Comparison of ENCODE assay signal across 13 cellular contexts in the genomic region with DNA sequence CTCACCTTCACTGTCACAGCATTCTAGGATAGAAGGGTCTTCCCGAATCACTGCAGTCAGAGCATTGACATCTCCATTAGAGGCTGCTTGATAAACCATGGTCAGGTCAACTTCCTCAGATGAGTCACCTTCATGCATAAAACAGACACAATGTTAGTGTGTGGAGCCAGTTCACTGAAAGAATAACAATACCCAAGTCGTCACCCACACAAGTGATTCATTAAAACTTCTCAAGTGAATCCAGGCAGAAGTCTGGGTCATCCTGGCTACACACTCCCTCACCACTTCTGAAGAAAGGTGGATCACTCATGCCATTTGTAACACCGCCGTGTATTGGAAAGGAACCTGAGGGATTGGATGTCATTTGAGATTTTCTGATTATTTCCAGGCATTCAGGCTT. TPM values are rescaled to one million over a fixed set of nuclear protein-coding genes. Genes with fewer than 3 reads are reported as not detected.
DNase-seq lines count a peak whose midpoint lies in the region; ATAC-seq, FAIRE-seq and TF ChIP-seq lines count a peak whose summit lies in the region.
"Had no signal": no experiment of that assay in that cellular context is flagged by ENCODE, and none has a peak within 500 bp of the region (broad histone marks: within the 10 kb centered on the region; RNA-seq: fewer than 3 reads in every experiment).

No MANE protein-coding gene starts in this region.

- peak overlapping the region; percentile 29 for H4K8ac ChIP-seq in mesenchymal stem cell (ENCODE audit: low read length)

- peak overlapping the region; percentile 29 to 51 for H3K4ac ChIP-seq in mesenchymal stem cell (ENCODE audit: low read depth in 1 of 2, low read length in 2 of 2)

- no peak overlapping the region for H3K4me2 ChIP-seq in K562 (ENCODE audit: insufficient read depth, low read length)
- no peak overlapping the region for H3K4me2 ChIP-seq in mesenchymal stem cell (ENCODE audit: low read length, poor library complexity, severe bottlenecking)
- H3K4me2 ChIP-seq: neural progenitor cell had no signal

- no peaks in the 10 kb centered on the region for H3K4me1 Mint-ChIP-seq in activated naive CD4-positive, alpha-beta T cell treated with anti-CD3 and anti-CD28 coated beads, Interleukin-2, amount 10 ng/mL, durations not matched to agents 7 days and 5 days
- H3K4me1 Mint-ChIP-seq: central memory CD8-positive, alpha-beta T cell had no signal

- H3K79me2 ChIP-seq in K562 (ENCODE audit: control insufficient read depth, insufficient read depth, low read length), result no peaks in the 10 kb centered on the region

- no peak overlapping the region for H2BK5ac ChIP-seq in mesenchymal stem cell (ENCODE audit: low read depth, low read length, poor library complexity, severe bottlenecking)

- no peaks in the 10 kb centered on the region for H3K79me1 ChIP-seq in mesenchymal stem cell (replicated peaks; ENCODE audit: low read length, poor library complexity, severe bottlenecking)

- H3K9ac ChIP-seq in K562 (ENCODE audit: insufficient read depth in 1 of 2, low read depth in 2 of 2, low read length in 2 of 2) (no peak overlapping the region), mesenchymal stem cell (ENCODE audit: low read length) (no peak overlapping the region)
- H3K9ac ChIP-seq: neural progenitor cell had no signal

- in situ Hi-C loops in K562 (cut with MboI), result no loop called here

- no peak for TF ChIP-seq CTCF in K562 (IDR thresholded peaks at IDR 0.05 in 2 of 3, conservative IDR thresholded peaks at IDR 0.05 in 1 of 3; ENCODE audit: insufficient read depth in 2 of 3, low read depth in 1 of 3, low read length in 3 of 3)

- POLR2A ChIA-PET in K562 (lab: Yijun Ruan, JAX), result no interaction called here

- no peak overlapping the region for H2AK5ac ChIP-seq in mesenchymal stem cell (ENCODE audit: low read length, severe bottlenecking)

- H3K27ac ChIP-seq in K562 (ENCODE audit: extremely low read depth, low read depth, low read length), result no peak overlapping the region
- no peak overlapping the region for H3K27ac ChIP-seq in mesenchymal stem cell (ENCODE audit: low read length, poor library complexity, severe bottlenecking)
- H3K27ac ChIP-seq: neural progenitor cell had no signal

- no peaks in the 10 kb centered on the region for H4K20me1 ChIP-seq in K562 (replicated peaks; ENCODE audit: control insufficient read depth, insufficient read depth, low read length)

- no peak overlapping the region for H3K4me3 ChIP-seq in K562
- no peak overlapping the region for H3K4me3 ChIP-seq in mesenchymal stem cell (ENCODE audit: insufficient read depth in 1 of 2, low read depth in 1 of 2, low read length in 2 of 2)
- H3K4me3 ChIP-seq: neural progenitor cell had no signal

- no peak overlapping the region for H3K27ac Mint-ChIP-seq in activated naive CD4-positive, alpha-beta T cell treated with anti-CD3 and anti-CD28 coated beads, Interleukin-2, amount 10 ng/mL, durations not matched to agents 7 days and 5 days
- H3K27ac Mint-ChIP-seq: neural progenitor cell had no signal

- H3K9me3 ChIP-seq in K562 (replicated peaks; ENCODE audit: control insufficient read depth, insufficient read depth, low read depth, low read length), result no peaks in the 10 kb centered on the region
- no peaks in the 10 kb centered on the region for H3K9me3 ChIP-seq in mesenchymal stem cell (ENCODE audit: control insufficient read depth, low read length)

- DNase-seq in CD1c-positive myeloid dendritic cell (ENCODE audit: extremely low spot score), result peak; percentile 88
- DNase-seq in HS-5 (ENCODE audit: low read depth), result peak; percentile 67
- DNase-seq in K562 (ENCODE audit: extremely low read depth in 1 of 4, low spot score in 3 of 4), result no peak
- peak; percentile 88 for DNase-seq in mesenchymal stem cell
- DNase-seq in amygdala (lab: John Stamatoyannopoulos, UW), result no peak
- no peak for DNase-seq in activated naive CD4-positive, alpha-beta T cell treated with anti-CD3 and anti-CD28 coated beads, Interleukin-2, amount 10 ng/mL, durations not matched to agents 7 days and 5 days
- DNase-seq: NCI-H146, SHP77 had no signal

- H3K9me3 Mint-ChIP-seq in activated naive CD4-positive, alpha-beta T cell treated with anti-CD3 and anti-CD28 coated beads, Interleukin-2, amount 10 ng/mL, durations not matched to agents 7 days and 5 days, result no peaks in the 10 kb centered on the region
- H3K9me3 Mint-ChIP-seq: central memory CD8-positive, alpha-beta T cell; neural progenitor cell had no signal

- no peak overlapping the region for H3K4me3 Mint-ChIP-seq in activated naive CD4-positive, alpha-beta T cell treated with anti-CD3 and anti-CD28 coated beads, Interleukin-2, amount 10 ng/mL, durations not matched to agents 7 days and 5 days
- H3K4me3 Mint-ChIP-seq: central memory CD8-positive, alpha-beta T cell; neural progenitor cell had no signal

- WGBS in K562 (ENCODE audit: insufficient coverage, low coverage, missing lambda C conversion rate), result 6% methylated on average over 4 of the region's 4 CpGs
- 14% methylated on average over 2 of the region's 4 CpGs for WGBS in mesenchymal stem cell

- CTCF ChIA-PET in K562 (lab: Yijun Ruan, JAX; ENCODE audit: low intra/inter-chr PET ratio), result no interaction called here
- CTCF ChIA-PET in activated naive CD4-positive, alpha-beta T cell treated with anti-CD3 and anti-CD28 coated beads, Interleukin-2, amount 10 ng/mL, durations not matched to agents 7 days and 5 days (lab: Charles Lee), result no interaction called here

- no peak overlapping the region for H3K23ac ChIP-seq in mesenchymal stem cell (ENCODE audit: low read length in 2 of 2)

- H3K4me1 ChIP-seq in K562 (replicated peaks in 1 of 2; ENCODE audit: control insufficient read depth in 2 of 2, insufficient read depth in 2 of 2, low read length in 2 of 2) (peaks cover 0 to 5% of the 10 kb centered on the region in 2 experiments; a peak in 2 of 5 replicates), mesenchymal stem cell (ENCODE audit: control insufficient read depth, insufficient read depth, low read depth, low read length) (peaks cover 7% of the 10 kb centered on the region)

- H3K27me3 Mint-ChIP-seq in activated naive CD4-positive, alpha-beta T cell treated with anti-CD3 and anti-CD28 coated beads, Interleukin-2, amount 10 ng/mL, durations not matched to agents 7 days and 5 days, result no peaks in the 10 kb centered on the region

- BruUV-seq in K562 (replicated peaks; lab: Mats Ljungman, UMichigan), result no TSS peak

- peak overlapping the region in 1 of 2 experiments; percentile 18 for H2BK12ac ChIP-seq in mesenchymal stem cell (ENCODE audit: low read length in 2 of 2)

- H2BK15ac ChIP-seq in mesenchymal stem cell (ENCODE audit: low read depth, poor library complexity, severe bottlenecking), result peak overlapping the region; percentile 26

- FAIRE-seq in K562 (lab: Jason Lieb, UNC), result peak; percentile 64
- FAIRE-seq: G401.6 had no signal

- no peak overlapping the region for H3K14ac ChIP-seq in mesenchymal stem cell (ENCODE audit: low read length in 2 of 2)

- no peak for TF ChIP-seq RAD21 in K562 (CRISPR knock-in tag; conservative IDR thresholded peaks at IDR 0.05 in 1 of 2, IDR thresholded peaks at IDR 0.05 in 1 of 2)

- no peak for TF ChIP-seq POLR2A in K562 (conservative IDR thresholded peaks at IDR 0.05)

- no peaks in the 10 kb centered on the region for H3K9me1 ChIP-seq in K562 (ENCODE audit: control insufficient read depth, insufficient read depth, low read length)

- H3K27me3 ChIP-seq in K562 (ENCODE audit: control insufficient read depth in 2 of 2, insufficient read depth in 2 of 2, low read length in 2 of 2) (peaks cover 3 to 11% of the 10 kb centered on the region in 2 experiments; a peak in 2 of 5 replicates), mesenchymal stem cell (ENCODE audit: control insufficient read depth in 1 of 2, insufficient read depth in 1 of 2, low read length in 2 of 2) (no peaks in the 10 kb centered on the region)
- H3K27me3 ChIP-seq: neural progenitor cell had no signal

- H3K36me3 ChIP-seq in K562 (ENCODE audit: control insufficient read depth, insufficient read depth, low read length) (no peaks in the 10 kb centered on the region), mesenchymal stem cell (ENCODE audit: control insufficient read depth in 1 of 2, insufficient read depth in 2 of 2, low read depth in 1 of 2, low read length in 2 of 2) (no peaks in the 10 kb centered on the region)
- H3K36me3 ChIP-seq: neural progenitor cell had no signal

- ATAC-seq in K562, result no peak
- ATAC-seq in HG03280 (IDR thresholded peaks at IDR 0.05; ENCODE audit: unreplicated experiment), result no peak
- ATAC-seq in GM21576 (IDR thresholded peaks at IDR 0.05; ENCODE audit: unreplicated experiment), result no peak

- intact Hi-C loops in K562 (cut with micrococcal nuclease), result no loop called here

- H4K91ac ChIP-seq in mesenchymal stem cell (ENCODE audit: low read length), result no peak overlapping the region

- peaks cover 2% of the 10 kb centered on the region for H3K36me3 Mint-ChIP-seq in activated naive CD4-positive, alpha-beta T cell treated with anti-CD3 and anti-CD28 coated beads, Interleukin-2, amount 10 ng/mL, durations not matched to agents 7 days and 5 days
- H3K36me3 Mint-ChIP-seq: neural progenitor cell had no signal

- H3K18ac ChIP-seq in mesenchymal stem cell (ENCODE audit: low read depth in 1 of 2, low read length in 2 of 2), result peak overlapping the region; percentile 10 to 11

- peak overlapping the region; percentile 11 for H2BK120ac ChIP-seq in mesenchymal stem cell (ENCODE audit: low read depth, low read length)

- H2AFZ ChIP-seq in K562 (ENCODE audit: low read depth, low read length), result no peak overlapping the region
- no peak overlapping the region for H2AFZ ChIP-seq in mesenchymal stem cell (ENCODE audit: low read depth, low read length)
- H2AFZ ChIP-seq: neural progenitor cell had no signal

- TF ChIP-seq EP300 in K562 (IDR thresholded peaks at IDR 0.05; ENCODE audit: low read length), result no peak

RNA-seq across cellular contexts. Expression of gene ANKRD55, which starts 49.6 kb away (rescaled TPM):
- total RNA-seq in K562 (2011; cell fraction: chromatin; rRNA removed; ENCODE audit: low replicate concordance), result 2.5 and 3.5 TPM in 2 replicates
- total RNA-seq in K562 (2011; cell fraction: nucleolus; rRNA removed), result 0.92 and 2.2 TPM in 2 replicates
- total RNA-seq in K562 (2011; cell fraction: nucleoplasm; rRNA removed), result 1.6 and 2.2 TPM in 2 replicates
- 4.4 and 4.8 TPM in 2 replicates for total RNA-seq in K562 (2014; rRNA removed)
- 3.2 and 3.5 TPM in 2 replicates for total RNA-seq in K562 (2014; rRNA removed; fragmentation: Illumina TruSeq; extraction: Trizol)
- total RNA-seq in K562 (2015; rRNA removed; fragmentation: Illumina TruSeq; extraction: Trizol), result 7.1 and 7.5 TPM in 2 replicates
- total RNA-seq in K562 (2021), result 3.4 and 3.6 TPM in 2 replicates
- polyA plus RNA-seq in K562 (2011; rRNA removed), result 2.3 and 10.6 TPM in 2 replicates
- polyA plus RNA-seq in K562 (2011; cell fraction: cytosol; rRNA removed), result 2.2 and 8.9 TPM in 2 replicates
- polyA plus RNA-seq in K562 (2011; cell fraction: nucleus; rRNA removed), result 1.2 and 6.2 TPM in 2 replicates
- polyA plus RNA-seq in K562 (2012), result 8.3 and 11.9 TPM in 2 replicates
- polyA plus RNA-seq in K562 (2014; fragmentation: Illumina TruSeq; extraction: Trizol), result 5.8 and 6.5 TPM in 2 replicates
- polyA plus RNA-seq in K562 (2014; fragmentation: Nextera tagmentation; extraction: Ambion mirVana), result 10 to 100 TPM in 1 of 2 experiments, 1 to 10 TPM in 1; 10.0 to 10.2 TPM
- polyA plus RNA-seq in K562 (2014; rRNA removed), result 4.6 TPM in 2 replicates
- polyA minus RNA-seq in K562 (2011; rRNA and poly(A)+ RNA removed), result 2.0 and 11.6 TPM in 2 replicates
- polyA minus RNA-seq in K562 (2011; cell fraction: cytosol; rRNA and poly(A)+ RNA removed), result 4.0 TPM in 1 of 2 replicates, not detected in the other
- polyA minus RNA-seq in K562 (2011; cell fraction: nucleus; rRNA and poly(A)+ RNA removed), result 1.2 and 3.1 TPM in 2 replicates
- 0.91 TPM for polyA plus RNA-seq in mesenchymal stem cell (2013, experiment 1 of 2)
- 0.86 TPM for polyA plus RNA-seq in mesenchymal stem cell (2013, experiment 2 of 2)

Comparison
In these comparisons a context has a peak if more than half of its experiments do, and no peak if none do; other contexts are left out.
1. DNase-seq: peak in CD1c-positive myeloid dendritic cell (single experiment), HS-5 (single experiment) and mesenchymal stem cell (single experiment); none in K562 (0 of 4), amygdala (0 of 56) and activated naive CD4-positive, alpha-beta T cell treated with anti-CD3 and anti-CD28 coated beads, Interleukin-2, amount 10 ng/mL, durations not matched to agents 7 days and 5 days (single experiment).